In the genomic region with DNA sequence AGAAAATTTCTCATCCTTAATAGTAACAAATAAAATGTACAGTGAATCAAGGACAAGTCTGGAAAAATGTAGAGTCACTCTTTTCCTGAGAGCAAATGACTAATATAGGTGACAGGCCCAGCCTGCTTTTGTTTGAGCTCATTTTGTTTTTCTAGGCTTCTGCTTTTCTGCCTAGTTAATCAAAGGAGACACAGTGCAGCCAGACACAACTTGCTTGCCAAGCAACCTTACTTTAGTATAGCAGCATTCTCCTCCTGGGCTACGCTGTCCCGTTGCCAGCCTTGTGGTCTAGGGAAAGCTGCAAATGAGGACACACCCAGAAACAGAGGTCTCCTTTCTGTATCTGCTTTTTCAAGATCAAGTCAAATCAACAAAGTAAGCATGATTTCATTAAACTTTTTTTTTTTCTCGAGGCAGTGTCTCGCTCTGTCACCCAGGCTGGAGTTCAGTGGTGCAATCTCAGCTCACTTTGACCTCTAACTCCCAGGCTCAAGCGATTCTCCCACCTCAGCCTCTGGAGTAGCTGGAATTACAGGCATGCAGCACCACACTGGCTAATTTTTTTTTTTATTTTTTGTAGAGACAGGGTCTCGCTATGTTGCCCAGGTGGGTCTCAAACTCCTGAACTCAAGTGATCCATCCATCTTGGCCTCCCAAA, we compare ENCODE assay signal across 11 cellular contexts. TPM values are rescaled to one million over a fixed set of nuclear protein-coding genes. Genes with fewer than 3 reads are reported as not detected.
A peak's percentile ranks its signal among the peaks of the same experiment; 100 is the strongest.
DNase-seq lines count a peak whose midpoint lies in the region; ATAC-seq and TF ChIP-seq lines count a peak whose summit lies in the region.
"Had no signal": no experiment of that assay in that cellular context is flagged by ENCODE, and none has a peak within 500 bp of the region (broad histone marks: within the 10 kb centered on the region; RNA-seq: fewer than 3 reads in every experiment).

No MANE protein-coding gene starts in this region.

- H3K27me3 ChIP-seq in prostate gland (replicated peaks; ENCODE audit: insufficient read depth) = no peaks in the 10 kb centered on the region

- H3K4me3 ChIP-seq in prostate gland = no peak overlapping the region

- H3K27me3 Mint-ChIP-seq in Calu3 (ENCODE audit: unreplicated experiment) = no peaks in the 10 kb centered on the region

- no peaks in the 10 kb centered on the region for H3K36me3 ChIP-seq in prostate gland

- intact Hi-C loops in prostate gland (cut with DNase I) (no loop called here), Calu3 (cut with micrococcal nuclease; ENCODE audit: unreplicated experiment) (no loop called here)

- ATAC-seq in HG03159 (IDR thresholded peaks at IDR 0.05; ENCODE audit: unreplicated experiment) = no peak

- H3K9me3 ChIP-seq in prostate gland = no peaks in the 10 kb centered on the region

- peaks cover 8% of the 10 kb centered on the region for H3K4me1 Mint-ChIP-seq in Calu3 (ENCODE audit: low read depth, unreplicated experiment)

- CTCF ChIA-PET in Calu3 (lab: Charles Lee) = interaction anchor here (0.6 to 1.3 kb wide), 4 partner anchors 17 to 86 kb away, joined by 3 to 4 read pairs (median 4); a partner anchor contains a TSS

- H3K4me1 ChIP-seq in prostate gland (replicated peaks) = no peaks in the 10 kb centered on the region

- no peaks in the 10 kb centered on the region for H3K36me3 Mint-ChIP-seq in Calu3 (ENCODE audit: insufficient read depth, unreplicated experiment)

- peak; percentile 29 for DNase-seq in EH (ENCODE audit: low read depth)
- DNase-seq in amniotic stem cell (lab: John Stamatoyannopoulos, UW) = peak; percentile 25
- peak; percentile 42 for DNase-seq in glomerular visceral epithelial cell (ENCODE audit: extremely low spot score)
- peak; percentile 74 for DNase-seq in prostate gland (ENCODE audit: low spot score)
- no peak for DNase-seq in GM13976 (ENCODE audit: low spot score)
- no peak for DNase-seq in Calu3
- no peak for DNase-seq in MV-4-11 (lab: John Stamatoyannopoulos, UW)
- DNase-seq: activated T-cell treated with anti-CD3 and anti-CD28 coated beads, Interleukin-2, amount 50 U/mL, for 48 hours; NCI-H510A treated with DMSO at 0.1 percent for 48 hours had no signal

- in situ Hi-C loops in GM13976 (cut with MboI; ENCODE audit: low sequenced_read_pairs, unreplicated experiment) = no loop called here

- TF ChIP-seq CTCF in prostate gland (IDR thresholded peaks at IDR 0.05) = no peak
- no peak for TF ChIP-seq CTCF in GM13976 (IDR thresholded peaks at IDR 0.05; ENCODE audit: borderline replicate concordance, control extremely low read depth, extremely low read depth, insufficient read depth, missing control alignments)
- no peak for TF ChIP-seq CTCF in Calu3 (IDR thresholded peaks at IDR 0.05; ENCODE audit: unreplicated experiment)

- H3K27ac Mint-ChIP-seq in Calu3 (ENCODE audit: unreplicated experiment) = no peak overlapping the region
- H3K27ac Mint-ChIP-seq: T-helper 2 cell treated with Interferon-gamma antibody and Interleukin-4, amounts not matched to agents 5 μg/mL and 100 μg/mL, for 36 hours had no signal

- no TSS peak for BruUV-seq in Calu3 (replicated peaks; lab: Mats Ljungman, UMichigan)

- H3K27ac ChIP-seq in prostate gland = no peak overlapping the region

- no peak overlapping the region for H3K4me3 Mint-ChIP-seq in Calu3 (ENCODE audit: low read depth, unreplicated experiment)
- H3K4me3 Mint-ChIP-seq: T-helper 2 cell treated with Interferon-gamma antibody and Interleukin-4, amounts not matched to agents 5 μg/mL and 100 μg/mL, for 36 hours had no signal

- TF ChIP-seq POLR2A in prostate gland (IDR thresholded peaks at IDR 0.05) = no peak

- 53% methylated on average over 6 of the region's 6 CpGs for WGBS in prostate gland

- H3K9me3 Mint-ChIP-seq in Calu3 (ENCODE audit: low read depth, unreplicated experiment) = no peaks in the 10 kb centered on the region
- H3K9me3 Mint-ChIP-seq: T-helper 2 cell treated with Interferon-gamma antibody and Interleukin-4, amounts not matched to agents 5 μg/mL and 100 μg/mL, for 36 hours had no signal

RNA-seq across cellular contexts. Expression of a gene that starts 17.2 kb away (rescaled TPM):
- total RNA-seq in prostate gland (1 to 10 TPM; 5.1 to 8.9 TPM), Calu3 (2022) (11.9 and 13.6 TPM in 2 replicates)

Comparison
In these comparisons a context has a peak if more than half of its experiments do, and no peak if none do; other contexts are left out.
1. DNase-seq: peak in EH (single experiment), amniotic stem cell (single experiment), glomerular visceral epithelial cell (single experiment) and prostate gland (single experiment); none in GM13976 (single experiment), Calu3 (single experiment) and MV-4-11 (single experiment).